In genomic region chr6:14430218-14430617, GRCh38 we compare ENCODE assay signal across 14 cellular contexts.
DNase-seq lines count a peak whose midpoint lies in the region; ATAC-seq and TF ChIP-seq lines count a peak whose summit lies in the region.
"Had no signal": no experiment of that assay in that cellular context is flagged by ENCODE, and none has a peak within 500 bp of the region (broad histone marks: within the 10 kb centered on the region; RNA-seq: fewer than 3 reads in every experiment).

No MANE protein-coding gene starts in this region.

- TF ChIP-seq POLR2A in esophagus muscularis mucosa (IDR thresholded peaks at IDR 0.05; ENCODE audit: low read depth): no peak
- no peak for TF ChIP-seq POLR2A in adrenal gland (IDR thresholded peaks at IDR 0.05)

- no peaks in the 10 kb centered on the region for H3K9me2 ChIP-seq in Loucy (replicated peaks; ENCODE audit: low read depth, low read length)

- H3K79me2 ChIP-seq in Loucy (ENCODE audit: insufficient read depth, low read length): no peaks in the 10 kb centered on the region

- H3K9ac ChIP-seq in Loucy (ENCODE audit: low read depth, low read length, poor library complexity, severe bottlenecking): peak overlapping the region; percentile 4
- H3K9ac ChIP-seq: GM23248 had no signal

- TF ChIP-seq EP300 in esophagus muscularis mucosa (IDR thresholded peaks at IDR 0.05): no peak

- 78% methylated on average over 2 of the region's 2 CpGs for WGBS in esophagus muscularis mucosa
- 72 to 83% (median 78%) methylated on average over 2 of the region's 2 CpGs for WGBS in adrenal gland, 4 donors

- H3K27me3 ChIP-seq in Loucy (ENCODE audit: insufficient read depth, low read length, poor library complexity, severe bottlenecking) (no peaks in the 10 kb centered on the region), esophagus muscularis mucosa (no peaks in the 10 kb centered on the region), adrenal gland (no peaks in the 10 kb centered on the region)

- DNase-seq in stimulated activated naive CD8-positive, alpha-beta T cell treated with anti-CD3 and anti-CD28 coated beads, Interleukin-15, Interleukin-2, amounts not matched to agents 100 U/mL and 50 U/mL, for 24 hours: no peak
- DNase-seq in esophagus muscularis mucosa (ENCODE audit: extremely low spot score) (no peak), adrenal gland (no peak)
- DNase-seq: C1 segment of cervical spinal cord; Caco-2; CD8-positive, alpha-beta T cell; DMS153; DND-41; GM23248; H7; HCEC 1CT had no signal

- H3K36me3 Mint-ChIP-seq in stimulated activated naive CD8-positive, alpha-beta T cell treated with anti-CD3 and anti-CD28 coated beads, Interleukin-15, Interleukin-2, amounts not matched to agents 100 ng/mL and 50 ng/mL, for 24 hours (ENCODE audit: low read depth): no peaks in the 10 kb centered on the region
- H3K36me3 Mint-ChIP-seq: CD8-positive, alpha-beta T cell had no signal

- H3K4me2 ChIP-seq in Loucy (ENCODE audit: low read depth, low read length, poor library complexity, severe bottlenecking): no peak overlapping the region

- H3K27ac ChIP-seq in esophagus muscularis mucosa (replicated peaks in 1 of 4) (peak overlapping the region; percentile 69 to 79 (median 78)), adrenal gland (no peak overlapping the region)
- H3K27ac ChIP-seq: GM23248 had no signal

- no peaks in the 10 kb centered on the region for H4K20me1 ChIP-seq in Loucy (ENCODE audit: insufficient read depth, low read length, poor library complexity, severe bottlenecking)

- H3K4me3 Mint-ChIP-seq in stimulated activated naive CD8-positive, alpha-beta T cell treated with anti-CD3 and anti-CD28 coated beads, Interleukin-15, Interleukin-2, amounts not matched to agents 100 ng/mL and 50 ng/mL, for 24 hours: no peak overlapping the region
- H3K4me3 Mint-ChIP-seq: CD8-positive, alpha-beta T cell had no signal

- no peaks in the 10 kb centered on the region for H3K9me3 Mint-ChIP-seq in stimulated activated naive CD8-positive, alpha-beta T cell treated with anti-CD3 and anti-CD28 coated beads, Interleukin-15, Interleukin-2, amounts not matched to agents 100 ng/mL and 50 ng/mL, for 24 hours
- H3K9me3 Mint-ChIP-seq: CD8-positive, alpha-beta T cell had no signal

- no peak for TF ChIP-seq CTCF in Loucy (conservative IDR thresholded peaks at IDR 0.05; ENCODE audit: low read length)
- TF ChIP-seq CTCF in esophagus muscularis mucosa (IDR thresholded peaks at IDR 0.05): no peak
- no peak for TF ChIP-seq CTCF in adrenal gland (IDR thresholded peaks at IDR 0.05)

- no peaks in the 10 kb centered on the region for H3K27me3 Mint-ChIP-seq in stimulated activated naive CD8-positive, alpha-beta T cell treated with anti-CD3 and anti-CD28 coated beads, Interleukin-15, Interleukin-2, amounts not matched to agents 100 ng/mL and 50 ng/mL, for 24 hours

- peak overlapping the region; percentile 33 for H3K27ac Mint-ChIP-seq in stimulated activated naive CD8-positive, alpha-beta T cell treated with anti-CD3 and anti-CD28 coated beads, Interleukin-15, Interleukin-2, amounts not matched to agents 100 ng/mL and 50 ng/mL, for 24 hours
- H3K27ac Mint-ChIP-seq: CD8-positive, alpha-beta T cell had no signal

- H3K9me3 ChIP-seq in Loucy (ENCODE audit: insufficient read depth, low read depth, low read length) (no peaks in the 10 kb centered on the region), esophagus muscularis mucosa (no peaks in the 10 kb centered on the region), adrenal gland (replicated peaks in 1 of 3) (no peaks in the 10 kb centered on the region)
- H3K9me3 ChIP-seq: Caco-2 had no signal

- H2AFZ ChIP-seq in Loucy (ENCODE audit: low read length): no peak overlapping the region
- H2AFZ ChIP-seq: GM23248 had no signal

- no peaks in the 10 kb centered on the region for H3F3A ChIP-seq in Loucy (ENCODE audit: low read depth)

- intact Hi-C loops in esophagus muscularis mucosa (cut with DNase I): no loop called here
- intact Hi-C loops in adrenal gland (cut with DNase I): no loop called here

- ATAC-seq in stimulated activated naive CD8-positive, alpha-beta T cell treated with anti-CD3 and anti-CD28 coated beads, Interleukin-15, Interleukin-2, amounts not matched to agents 100 U/mL and 50 U/mL, for 24 hours: no peak
- ATAC-seq in HG03108 (IDR thresholded peaks at IDR 0.05; ENCODE audit: unreplicated experiment): no peak
- ATAC-seq: CD8-positive, alpha-beta T cell had no signal

- H3K36me3 ChIP-seq in Loucy (ENCODE audit: insufficient read depth, low read length): no peaks in the 10 kb centered on the region
- no peaks in the 10 kb centered on the region for H3K36me3 ChIP-seq in esophagus muscularis mucosa
- H3K36me3 ChIP-seq in adrenal gland (replicated peaks in 1 of 2): no peaks in the 10 kb centered on the region

- H3K4me1 ChIP-seq in Loucy (ENCODE audit: insufficient read depth, low read length, poor library complexity, severe bottlenecking) (peaks cover 71% of the 10 kb centered on the region), esophagus muscularis mucosa (peaks cover 8 to 34% (median 23%) of the 10 kb centered on the region in 4 donors), adrenal gland (replicated peaks in 1 of 2) (no peaks in the 10 kb centered on the region)
- H3K4me1 ChIP-seq: Caco-2 had no signal

- H3K4me3 ChIP-seq in Loucy (ENCODE audit: low read length, poor library complexity, severe bottlenecking): no peak overlapping the region
- H3K4me3 ChIP-seq in esophagus muscularis mucosa: no peak overlapping the region
- no peak overlapping the region for H3K4me3 ChIP-seq in adrenal gland
- H3K4me3 ChIP-seq: GM23248 had no signal

- H3K4me1 Mint-ChIP-seq in stimulated activated naive CD8-positive, alpha-beta T cell treated with anti-CD3 and anti-CD28 coated beads, Interleukin-15, Interleukin-2, amounts not matched to agents 100 ng/mL and 50 ng/mL, for 24 hours (ENCODE audit: low read depth): peaks cover 4% of the 10 kb centered on the region

Comparison
In these comparisons a context has a peak if more than half of its experiments do, and no peak if none do; other contexts are left out.
1. H3K27ac ChIP-seq: peak in esophagus muscularis mucosa (4 of 4); none in adrenal gland (0 of 5).